10 cellular contexts compared by ENCODE assay signal in the genomic region with DNA sequence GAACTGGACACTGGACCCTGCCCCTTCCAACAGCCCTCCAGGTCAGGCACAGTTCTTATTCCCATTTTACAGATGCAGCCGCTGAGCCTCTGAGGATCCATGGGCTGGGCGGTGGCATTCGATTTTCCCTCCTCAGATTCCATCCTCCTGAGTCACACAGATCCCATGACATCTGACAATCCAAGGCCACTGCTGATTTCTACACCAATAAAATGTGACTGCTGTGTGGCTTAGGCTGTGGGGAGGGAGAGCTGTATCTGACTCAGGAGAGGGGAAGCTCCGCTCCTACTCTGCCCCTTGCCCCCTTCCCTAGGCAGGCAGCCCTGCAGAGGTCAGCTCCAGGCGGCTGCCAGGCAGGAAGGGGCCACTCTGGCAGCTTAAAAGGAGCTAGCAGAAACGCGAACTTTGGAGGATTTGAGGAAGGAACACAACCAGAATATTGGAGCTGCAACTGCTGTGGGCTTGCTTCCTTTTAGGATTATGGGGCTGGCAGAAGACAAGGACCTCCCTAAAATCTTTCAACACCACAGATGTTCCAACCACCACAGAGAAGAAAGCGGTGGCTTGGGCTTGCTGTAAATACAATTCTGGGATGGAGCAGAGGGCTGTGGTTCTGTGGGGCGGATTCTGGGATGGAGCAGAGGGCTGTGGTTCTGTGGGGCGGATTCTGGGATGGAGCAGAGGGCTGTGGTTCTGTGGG. TPM values are rescaled to one million over a fixed set of nuclear protein-coding genes. Genes with fewer than 3 reads are reported as not detected.
DNase-seq lines count a peak whose midpoint lies in the region; ATAC-seq, FAIRE-seq and TF ChIP-seq lines count a peak whose summit lies in the region.
"Had no signal": no experiment of that assay in that cellular context is flagged by ENCODE, and none has a peak within 500 bp of the region (broad histone marks: within the 10 kb centered on the region; RNA-seq: fewer than 3 reads in every experiment).

No MANE protein-coding gene starts in this region.

- H3K4me1 ChIP-seq in A549 = peaks cover 7% of the 10 kb centered on the region; the same call in 2 of the 3 replicates

- H3K36me3 ChIP-seq in brain microvascular endothelial cell (replicated peaks) = no peaks in the 10 kb centered on the region

- no peaks in the 10 kb centered on the region for H3K9me3 ChIP-seq in A549

- H3K4me2 ChIP-seq in A549 = no peak overlapping the region

- no peak for TF ChIP-seq RAD21 in A549 (conservative IDR thresholded peaks at IDR 0.05 in 1 of 2, IDR thresholded peaks at IDR 0.05 in 1 of 2)

- WGBS in A549 (ENCODE audit: missing lambda C conversion rate) = 65% methylated on average over 8 of the region's 10 CpGs

- CTCF ChIA-PET in A549 (lab: Yijun Ruan, JAX) = interaction anchor here (1.7 kb wide), 1 partner anchor 21 kb away, joined by 4 read pairs; no protein-coding TSS in a partner anchor

- H3K4me3 ChIP-seq in A549 (no peak overlapping the region), brain microvascular endothelial cell (ENCODE audit: low read depth, low read length) (no peak overlapping the region)

- peak in 1 of 2 experiments; percentile 37; a peak in 3 of 6 replicates for ATAC-seq in A549
- ATAC-seq in left colon = peak; percentile 64
- ATAC-seq in HG03571 (IDR thresholded peaks at IDR 0.05; ENCODE audit: unreplicated experiment) = no peak

- no peak for TF ChIP-seq EP300 in A549 (IDR thresholded peaks at IDR 0.05)

- FAIRE-seq in A549 (lab: Jason Lieb, UNC) = no peak
- FAIRE-seq: TTC549 had no signal

- peak; percentile 48 to 71 for DNase-seq in A549 (ENCODE audit: low read depth in 1 of 2, low spot score in 1 of 2)
- DNase-seq in HS-27A (ENCODE audit: low read depth) = peak; percentile 47
- peak; percentile 82 for DNase-seq in brain microvascular endothelial cell
- DNase-seq in left colon = no peak
- no peak for DNase-seq in DMS114 treated with DMSO at 0.1 percent for 48 hours (lab: John Stamatoyannopoulos, UW; ENCODE audit: unreplicated experiment)
- DNase-seq in NCI-H187 treated with DMSO at 0.1 percent for 48 hours (lab: John Stamatoyannopoulos, UW) = no peak
- no peak for DNase-seq in activated naive CD4-positive, alpha-beta T cell treated with anti-CD3 and anti-CD28 coated beads, Interleukin-2, amount 50 U/mL, for 16 hours
- DNase-seq: Karpas-422 had no signal

- intact Hi-C loops in left colon (cut with DNase I, micrococcal nuclease) = no loop called here

- TF ChIP-seq CTCF in A549 (IDR thresholded peaks at IDR 0.05) (no peak), brain microvascular endothelial cell (IDR thresholded peaks at IDR 0.05; ENCODE audit: low read depth, low read length, missing control alignments) (no peak)

- POLR2A ChIA-PET in A549 (lab: Yijun Ruan, JAX) = no interaction called here

- H3K27me3 ChIP-seq in brain microvascular endothelial cell (replicated peaks) = no peaks in the 10 kb centered on the region

- no peak for TF ChIP-seq POLR2A in A549 (IDR thresholded peaks at IDR 0.05; ENCODE audit: low read length)

- H3K27ac ChIP-seq in A549 (peak overlapping the region in 1 of 2 experiments; percentile 68; a peak in 2 of 6 replicates), brain microvascular endothelial cell (no peak overlapping the region)

- in situ Hi-C loops in brain microvascular endothelial cell (cut with HindIII; ENCODE audit: low pct_ligation_motif_present, low sequenced_read_pairs) = no loop called here

TF ChIP-seq in A549, 52 proteins besides CTCF, POLR2A, EP300 and RAD21:
- no peak for TF ChIP-seq FOSL2 (IDR thresholded peaks at IDR 0.05)
- TF ChIP-seq FOSL2 (CRISPR knock-in tag; IDR thresholded peaks at IDR 0.05) = peak; percentile 40
- no peak for TF ChIP-seq FOSB (CRISPR knock-in tag; IDR thresholded peaks at IDR 0.05)
- no peak for TF ChIP-seq HOXB5 (CRISPR knock-in tag; IDR thresholded peaks at IDR 0.05)
- no peak for TF ChIP-seq HDAC2 (IDR thresholded peaks at IDR 0.05)
- TF ChIP-seq KDM1A (IDR thresholded peaks at IDR 0.05; ENCODE audit: low read depth) = no peak

RNA-seq across cellular contexts. Expression of a gene that starts 50.0 kb away (rescaled TPM):
- 16.2 and 33.0 TPM in 2 replicates for polyA plus RNA-seq in A549 (2011; rRNA removed)
- polyA plus RNA-seq in A549 (2012; cell fraction: cytosol; rRNA removed) = 15.8 and 20.6 TPM in 2 replicates
- 11.7 and 27.6 TPM in 2 replicates for polyA plus RNA-seq in A549 (2012; cell fraction: nucleus; rRNA removed)
- 64.8 to 70.4 TPM (median 68.9 TPM) in 3 replicates for polyA plus RNA-seq in A549 (2017; fragmentation: RNase III; extraction: RNeasy Plus Mini Kit Qiagen cat#74134 plus additional on column Dnase treatment)
- polyA minus RNA-seq in A549 (2011; rRNA and poly(A)+ RNA removed) = 14.1 and 16.1 TPM in 2 replicates
- 10 to 100 TPM; 59.6 to 78.0 TPM for total RNA-seq in left colon

RNA-seq across cellular contexts. Expression of a gene that starts 50.1 kb away (rescaled TPM):
- 3.6 and 5.0 TPM in 2 replicates for polyA plus RNA-seq in A549 (2011; rRNA removed)
- polyA plus RNA-seq in A549 (2012; cell fraction: cytosol; rRNA removed) = 4.2 and 4.6 TPM in 2 replicates
- 7.7 and 8.4 TPM in 2 replicates for polyA plus RNA-seq in A549 (2012; cell fraction: nucleus; rRNA removed)
- polyA plus RNA-seq in A549 (2017; fragmentation: RNase III; extraction: RNeasy Plus Mini Kit Qiagen cat#74134 plus additional on column Dnase treatment) = 3.4 to 4.2 TPM (median 4.0 TPM) in 3 replicates
- polyA minus RNA-seq in A549 (2011; rRNA and poly(A)+ RNA removed) = 5.0 and 6.0 TPM in 2 replicates
- total RNA-seq in left colon = 1 to 10 TPM; 5.5 to 5.7 TPM

Comparison
In these comparisons a context has a peak if more than half of its experiments do, and no peak if none do; other contexts are left out.
1. DNase-seq: peak in A549 (2 of 2), HS-27A (single experiment) and brain microvascular endothelial cell (single experiment); none in left colon (0 of 2), DMS114 treated with DMSO at 0.1 percent for 48 hours (single experiment), NCI-H187 treated with DMSO at 0.1 percent for 48 hours (single experiment) and activated naive CD4-positive, alpha-beta T cell treated with anti-CD3 and anti-CD28 coated beads, Interleukin-2, amount 50 U/mL, for 16 hours (single experiment).